ENCODE assay signal across 31 cellular contexts in the genomic region with DNA sequence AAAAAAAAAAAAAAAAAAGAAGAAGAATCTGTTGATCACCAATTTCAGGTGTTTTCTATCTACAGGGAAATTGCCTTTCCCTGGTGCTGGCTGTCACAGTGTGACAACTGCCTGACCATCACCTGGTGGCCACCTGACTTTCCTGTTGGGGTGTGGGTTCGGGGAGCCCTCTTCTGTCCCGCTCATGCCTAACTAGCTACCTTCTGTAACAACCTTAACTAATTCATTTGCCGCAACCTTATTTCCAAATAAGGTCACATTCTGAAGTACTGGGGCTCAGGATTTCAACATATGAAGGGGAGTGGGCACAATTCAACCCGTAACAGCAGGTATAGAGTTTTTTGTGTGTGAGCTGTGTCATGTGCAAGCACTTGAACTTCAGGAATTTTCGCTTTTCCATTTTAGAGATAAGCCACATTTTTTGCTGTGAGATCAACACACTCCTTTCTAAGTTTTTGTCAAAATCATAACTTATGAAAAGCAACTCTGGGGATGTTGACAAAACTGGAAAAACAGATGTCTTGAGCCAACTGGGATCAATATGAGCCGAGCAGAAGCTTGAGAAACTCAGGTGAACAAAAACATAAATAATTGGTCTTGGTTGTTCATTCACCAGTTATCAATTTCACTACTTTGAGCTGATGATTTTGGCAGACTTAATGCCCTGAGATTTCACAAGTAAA.
DNase-seq lines count a peak whose midpoint lies in the region; ATAC-seq, FAIRE-seq and TF ChIP-seq lines count a peak whose summit lies in the region.
"Had no signal": no experiment of that assay in that cellular context is flagged by ENCODE, and none has a peak within 500 bp of the region (broad histone marks: within the 10 kb centered on the region; RNA-seq: fewer than 3 reads in every experiment).

No MANE protein-coding gene starts in this region.

- intact Hi-C loops in body of pancreas (cut with DNase I) (no loop called here), esophagus squamous epithelium (cut with DNase I) (no loop called here)

- peaks cover 0 to 9% (median 3%) of the 10 kb centered on the region in 3 experiments; a peak in 3 of 7 replicates for H3K36me3 Mint-ChIP-seq in H9 (ENCODE audit: insufficient read depth in 1 of 3, low read depth in 3 of 3)
- H3K36me3 Mint-ChIP-seq: activated naive CD8-positive, alpha-beta T cell treated with anti-CD3 and anti-CD28 coated beads, Interleukin-2, amount 10 ng/mL, durations not matched to agents 7 days and 5 days; IgD-negative memory B cell; naive thymus-derived CD4-positive, alpha-beta T cell had no signal

- H3K9me3 ChIP-seq in H9 (ENCODE audit: control insufficient read depth, low read depth, low read length) (no peaks in the 10 kb centered on the region), body of pancreas (no peaks in the 10 kb centered on the region), mesenchymal stem cell (ENCODE audit: control insufficient read depth, low read length) (no peaks in the 10 kb centered on the region), stomach smooth muscle (ENCODE audit: control insufficient read depth in 2 of 2, low read length in 2 of 2) (no peaks in the 10 kb centered on the region), esophagus squamous epithelium (no peaks in the 10 kb centered on the region)
- H3K9me3 ChIP-seq: suprapubic skin had no signal

- WGBS in H9 (ENCODE audit: extremely low coverage, insufficient read length, low lambda C conversion rate) = no CpG with 5 or more reads among the region's 6 CpGs
- 47 to 49% methylated on average over 6 of the region's 6 CpGs for WGBS in body of pancreas, 2 donors
- 40% methylated on average over 3 of the region's 6 CpGs for WGBS in mesenchymal stem cell
- WGBS in esophagus squamous epithelium, 2 donors = 75 to 78% methylated on average over 6 of the region's 6 CpGs

- H2BK20ac ChIP-seq in H9 (ENCODE audit: low read depth, low read length, poor library complexity, severe bottlenecking) = no peak overlapping the region

- H3K4me2 ChIP-seq in H9 (ENCODE audit: insufficient read depth, insufficient read length, low read length) (peak overlapping the region; percentile 87), mesenchymal stem cell (ENCODE audit: low read length, poor library complexity, severe bottlenecking) (no peak overlapping the region)

- H3K79me2 ChIP-seq in H9 (ENCODE audit: insufficient read depth, low read length) = no peaks in the 10 kb centered on the region

- H3K27ac ChIP-seq in H9 (ENCODE audit: insufficient read length, low read depth, low read length) (no peak overlapping the region), body of pancreas (peak overlapping the region in 3 of 4 donors; percentile 57 to 66 (median 65)), mesenchymal stem cell (ENCODE audit: low read length, poor library complexity, severe bottlenecking) (no peak overlapping the region), stomach smooth muscle (ENCODE audit: low read length) (peak overlapping the region; percentile 4), esophagus squamous epithelium (no peak overlapping the region)
- H3K27ac ChIP-seq: cardiac muscle cell, SK-N-MC, skin epidermis, suprapubic skin had no signal

- no peak overlapping the region for H2BK120ac ChIP-seq in H9 (ENCODE audit: low read depth, low read length, poor library complexity, severe bottlenecking)
- no peak overlapping the region for H2BK120ac ChIP-seq in mesenchymal stem cell (ENCODE audit: low read depth, low read length)

- H3K9me3 Mint-ChIP-seq in H9 = peaks cover 3% of the 10 kb centered on the region in 2 experiments; a peak in 2 of 5 replicates
- H3K9me3 Mint-ChIP-seq: activated B cell treated with CpG ODN at 0.5 μM for 24 hours; activated naive CD8-positive, alpha-beta T cell treated with anti-CD3 and anti-CD28 coated beads, Interleukin-2, amount 10 ng/mL, durations not matched to agents 7 days and 5 days; activated T-cell treated with anti-CD3 and anti-CD28 coated beads, Interleukin-2, amount 50 U/mL, for 4 hours had no signal

- H4K20me1 ChIP-seq in H9 (ENCODE audit: control insufficient read depth, insufficient read depth, insufficient read length) = no peaks in the 10 kb centered on the region

- H3K9ac ChIP-seq in H9 (ENCODE audit: extremely low read depth, insufficient read length, low read length) (no peak overlapping the region), mesenchymal stem cell (ENCODE audit: low read length) (no peak overlapping the region), stomach smooth muscle (ENCODE audit: low read length in 2 of 2) (no peak overlapping the region)

- H3K27me3 ChIP-seq in H9 (ENCODE audit: insufficient read depth, low read length) (peaks cover 30% of the 10 kb centered on the region; the same call in 1 of the 2 replicates), body of pancreas (no peaks in the 10 kb centered on the region), mesenchymal stem cell (ENCODE audit: control insufficient read depth in 1 of 2, insufficient read depth in 1 of 2, low read length in 2 of 2) (peaks cover 15 to 20% of the 10 kb centered on the region in 2 experiments), stomach smooth muscle (ENCODE audit: control insufficient read depth in 1 of 2, insufficient read depth in 2 of 2, low read length in 2 of 2) (no peaks in the 10 kb centered on the region), esophagus squamous epithelium (peaks cover 0 to 15% (median 0%) of the 10 kb centered on the region in 4 donors)

- H3K79me1 ChIP-seq in H9 (ENCODE audit: insufficient read depth, low read depth, low read length, poor library complexity, severe bottlenecking) (no peaks in the 10 kb centered on the region), mesenchymal stem cell (replicated peaks; ENCODE audit: low read length, poor library complexity, severe bottlenecking) (no peaks in the 10 kb centered on the region)

- peak overlapping the region; percentile 56 to 79; a peak in 4 of 5 replicates for H3K4me3 Mint-ChIP-seq in H9
- H3K4me3 Mint-ChIP-seq: activated B cell treated with CpG ODN at 0.5 μM for 24 hours; activated naive CD8-positive, alpha-beta T cell treated with anti-CD3 and anti-CD28 coated beads, Interleukin-2, amount 10 ng/mL, durations not matched to agents 7 days and 5 days; activated T-cell treated with anti-CD3 and anti-CD28 coated beads, Interleukin-2, amount 50 U/mL, for 4 hours; B cell; IgD-negative memory B cell; naive thymus-derived CD4-positive, alpha-beta T cell had no signal

- no peak overlapping the region for H3K4me3 ChIP-seq in body of pancreas
- H3K4me3 ChIP-seq in mesenchymal stem cell (ENCODE audit: insufficient read depth in 1 of 2, low read depth in 1 of 2, low read length in 2 of 2) = no peak overlapping the region
- no peak overlapping the region for H3K4me3 ChIP-seq in stomach smooth muscle (ENCODE audit: low read length in 2 of 2)
- H3K4me3 ChIP-seq in esophagus squamous epithelium = no peak overlapping the region
- H3K4me3 ChIP-seq: cardiac muscle cell, SK-N-MC, skin epidermis, suprapubic skin had no signal

- DNase-seq in H9 (no peak), body of pancreas (peak in 1 of 4 donors; percentile 4), mesenchymal stem cell (no peak), RCC 7860 (ENCODE audit: low spot score) (no peak), esophagus squamous epithelium (lab: John Stamatoyannopoulos, UW) (no peak)
- DNase-seq: ACHN; activated B cell treated with CpG ODN at 0.5 μM for 24 hours; activated CD4-positive, alpha-beta T cell treated with anti-CD3 and anti-CD28 coated beads, Interleukin-2, amount 50 U/mL, for 1 hour; activated gamma-delta T cell treated with Interleukin-2 at 50 U/mL for 16 hours; activated naive CD8-positive, alpha-beta T cell treated with anti-CD3 and anti-CD28 coated beads, Interleukin-2, amount 10 ng/mL, durations not matched to agents 7 days and 5 days; activated T-cell treated with anti-CD3 and anti-CD28 coated beads, Interleukin-2, amount 50 U/mL, for 4 hours; aorta; left ventricle myocardium superior; midbrain; naive thymus-derived CD4-positive, alpha-beta T cell; NCI-H1092; NCI-H187; OCI-M1; stimulated activated naive CD4-positive, alpha-beta T cell had no signal

- H3K36me3 ChIP-seq in body of pancreas (replicated peaks in 1 of 2; ENCODE audit: insufficient read depth in 1 of 2, low read depth in 2 of 2) = no peaks in the 10 kb centered on the region
- H3K36me3 ChIP-seq in mesenchymal stem cell (ENCODE audit: control insufficient read depth in 1 of 2, insufficient read depth in 2 of 2, low read depth in 1 of 2, low read length in 2 of 2) = no peaks in the 10 kb centered on the region
- no peaks in the 10 kb centered on the region for H3K36me3 ChIP-seq in stomach smooth muscle (ENCODE audit: control insufficient read depth in 2 of 2, insufficient read depth in 2 of 2, low read length in 2 of 2)
- no peaks in the 10 kb centered on the region for H3K36me3 ChIP-seq in esophagus squamous epithelium
- H3K36me3 ChIP-seq: cardiac muscle cell, suprapubic skin had no signal

- no peaks in the 10 kb centered on the region for H3K23me2 ChIP-seq in H9 (ENCODE audit: insufficient read length, low read depth, low read length, poor library complexity, severe bottlenecking)

- H3K18ac ChIP-seq in H9 (ENCODE audit: insufficient read length, low read depth, low read length) (no peak overlapping the region), mesenchymal stem cell (ENCODE audit: low read depth in 1 of 2, low read length in 2 of 2) (no peak overlapping the region)

- no peak overlapping the region for H2BK5ac ChIP-seq in H9 (ENCODE audit: insufficient read length, low read length)
- no peak overlapping the region for H2BK5ac ChIP-seq in mesenchymal stem cell (ENCODE audit: low read depth, low read length, poor library complexity, severe bottlenecking)

- H2BK15ac ChIP-seq in H9 (ENCODE audit: low read depth, low read length) (no peak overlapping the region), mesenchymal stem cell (ENCODE audit: low read depth, poor library complexity, severe bottlenecking) (no peak overlapping the region)

- H3K4ac ChIP-seq in H9 (ENCODE audit: low read depth, low read length) (no peak overlapping the region), mesenchymal stem cell (ENCODE audit: low read depth in 1 of 2, low read length in 2 of 2) (no peak overlapping the region)

- H3K27me3 Mint-ChIP-seq in H9 (ENCODE audit: low read depth) = peaks cover 87% of the 10 kb centered on the region

- peaks cover 63 to 71% of the 10 kb centered on the region in 2 experiments for H3K4me1 Mint-ChIP-seq in H9
- H3K4me1 Mint-ChIP-seq: activated B cell treated with CpG ODN at 0.5 μM for 24 hours; activated naive CD8-positive, alpha-beta T cell treated with anti-CD3 and anti-CD28 coated beads, Interleukin-2, amount 10 ng/mL, durations not matched to agents 7 days and 5 days; B cell; IgD-negative memory B cell had no signal

- H2AK5ac ChIP-seq in H9 (ENCODE audit: insufficient read length, low read length) (no peak overlapping the region), mesenchymal stem cell (ENCODE audit: low read length, severe bottlenecking) (no peak overlapping the region)

- no peak overlapping the region for H4K5ac ChIP-seq in H9 (ENCODE audit: insufficient read length, low read depth, low read length)

- H3K23ac ChIP-seq in H9 (ENCODE audit: insufficient read length, low read depth, low read length) = no peak overlapping the region
- H3K23ac ChIP-seq in mesenchymal stem cell (ENCODE audit: low read length in 2 of 2) = no peak overlapping the region

- H2BK12ac ChIP-seq in H9 (ENCODE audit: insufficient read length, low read depth, low read length) (no peak overlapping the region), mesenchymal stem cell (ENCODE audit: low read length in 2 of 2) (no peak overlapping the region)

- H3K56ac ChIP-seq in H9 (ENCODE audit: insufficient read length, low read depth, low read length) = no peak overlapping the region

- no peak overlapping the region for H2AFZ ChIP-seq in H9 (ENCODE audit: low read length)
- H2AFZ ChIP-seq in mesenchymal stem cell (ENCODE audit: low read depth, low read length) = no peak overlapping the region

- peaks cover 16% of the 10 kb centered on the region for H3K4me1 ChIP-seq in H9 (ENCODE audit: insufficient read depth, low read length)
- peaks cover 19% of the 10 kb centered on the region for H3K4me1 ChIP-seq in body of pancreas
- peaks cover 3% of the 10 kb centered on the region for H3K4me1 ChIP-seq in mesenchymal stem cell (ENCODE audit: control insufficient read depth, insufficient read depth, low read depth, low read length)
- H3K4me1 ChIP-seq in stomach smooth muscle (ENCODE audit: control insufficient read depth, insufficient read depth, low read length) = peaks cover 10% of the 10 kb centered on the region
- H3K4me1 ChIP-seq in esophagus squamous epithelium = no peaks in the 10 kb centered on the region
- H3K4me1 ChIP-seq: suprapubic skin had no signal

- ATAC-seq in body of pancreas (peak; percentile 31), GM18861 (IDR thresholded peaks at IDR 0.05; ENCODE audit: unreplicated experiment) (no peak)
- ATAC-seq: activated T-cell treated with anti-CD3 and anti-CD28 coated beads, Interleukin-2, amount 50 U/mL, for 4 hours; left ventricle myocardium superior; naive thymus-derived CD4-positive, alpha-beta T cell had no signal

- H3K27ac Mint-ChIP-seq in H9 = no peak overlapping the region; a peak in 1 of 7 replicates
- H3K27ac Mint-ChIP-seq: activated B cell treated with CpG ODN at 0.5 μM for 24 hours; activated naive CD8-positive, alpha-beta T cell treated with anti-CD3 and anti-CD28 coated beads, Interleukin-2, amount 10 ng/mL, durations not matched to agents 7 days and 5 days; B cell; IgD-negative memory B cell; naive thymus-derived CD4-positive, alpha-beta T cell had no signal

- no peak for TF ChIP-seq POLR2A in body of pancreas (IDR thresholded peaks at IDR 0.05)
- TF ChIP-seq POLR2A in esophagus squamous epithelium (IDR thresholded peaks at IDR 0.05) = no peak

- no peak overlapping the region for H3T11ph ChIP-seq in H9 (ENCODE audit: low read length)

- no peak for FAIRE-seq in RCC 7860 (lab: Jason Lieb, UNC)
- FAIRE-seq: colon, GM18507, keratinocyte, urothelium cell line had no signal

- TF ChIP-seq CTCF in H9 (conservative IDR thresholded peaks at IDR 0.05) (no peak), body of pancreas (IDR thresholded peaks at IDR 0.05) (peak in 1 of 7 experiments; percentile 9), esophagus squamous epithelium (IDR thresholded peaks at IDR 0.05) (no peak)

- H3K14ac ChIP-seq in H9 (ENCODE audit: insufficient read depth, low read length) (no peak overlapping the region), mesenchymal stem cell (ENCODE audit: low read length in 2 of 2) (no peak overlapping the region)

- H4K8ac ChIP-seq in H9 (replicated peaks; ENCODE audit: insufficient read length, low read depth, low read length) (no peak overlapping the region), mesenchymal stem cell (ENCODE audit: low read length) (peak overlapping the region; percentile 33)

- no peak overlapping the region for H4K91ac ChIP-seq in H9 (ENCODE audit: insufficient read length, low read depth, low read length)
- no peak overlapping the region for H4K91ac ChIP-seq in mesenchymal stem cell (ENCODE audit: low read length)

Comparison
In these comparisons a context has a peak if more than half of its experiments do, and no peak if none do; other contexts are left out.
1. H3K27ac ChIP-seq: peak in body of pancreas (3 of 4) and stomach smooth muscle (single experiment); none in H9 (single experiment), mesenchymal stem cell (single experiment) and esophagus squamous epithelium (0 of 4).